Comparison of ENCODE assay signal across 26 cellular contexts in genomic region chr12:7269273-7269672, GRCh38. TPM values are rescaled to one million over a fixed set of nuclear protein-coding genes. Genes with fewer than 3 reads are reported as not detected.
"Had no signal": no experiment of that assay in that cellular context is flagged by ENCODE, and none has a peak within 500 bp of the region (broad histone marks: within the 10 kb centered on the region; RNA-seq: fewer than 3 reads in every experiment).

No MANE protein-coding gene starts in this region.

- H3K4me2 ChIP-seq: neural progenitor cell had no signal

- H3K4me1 ChIP-seq: body of pancreas, gastroesophageal sphincter, heart left ventricle, left ventricle myocardium inferior, neural progenitor cell, psoas muscle, thyroid gland had no signal

- H3K9ac ChIP-seq: neural progenitor cell had no signal

- H2AFZ ChIP-seq: neural progenitor cell had no signal

- DNase-seq: activated B cell treated with CpG ODN at 0.5 μM for 24 hours; activated CD4-positive, alpha-beta T cell treated with anti-CD3 and anti-CD28 coated beads for 48 hours; activated CD8-positive, alpha-beta T cell treated with anti-CD3 and anti-CD28 coated beads, Interleukin-2, amount 10 ng/mL, durations not matched to agents 7 days and 5 days; activated naive CD4-positive, alpha-beta T cell treated with Interleukin-2 at 50 U/mL for 16 hours; activated naive CD8-positive, alpha-beta T cell treated with anti-CD3 and anti-CD28 coated beads, Interleukin-2, amount 10 ng/mL, durations not matched to agents 7 days and 5 days; activated T-cell treated with anti-CD3 and anti-CD28 coated beads, Interleukin-2, amount 50 U/mL, for 24 hours; body of pancreas; caudate nucleus; dorsolateral prefrontal cortex; heart left ventricle; kidney glomerular epithelial cell; left ventricle myocardium inferior; naive B cell; ovary; psoas muscle; right cardiac atrium; small intestine; stimulated activated CD4-positive, alpha-beta T cell treated with anti-CD3 and anti-CD28 coated beads, Interleukin-15, amount 100 ng/mL, for 24 hours; stimulated activated CD4-positive, alpha-beta T cell treated with anti-CD3 and anti-CD28 coated beads, Interleukin-4, amount 100 ng/mL, for 1 hour; thyroid gland had no signal

- H3K27me3 ChIP-seq: body of pancreas, dorsolateral prefrontal cortex, gastroesophageal sphincter, heart left ventricle, neural progenitor cell, ovary, thyroid gland had no signal

- FAIRE-seq: colon, small intestine had no signal

- H3K4me3 ChIP-seq: body of pancreas, dorsolateral prefrontal cortex, gastroesophageal sphincter, heart left ventricle, left ventricle myocardium inferior, neural progenitor cell, ovary, psoas muscle, thyroid gland had no signal

- H3K9me3 ChIP-seq: body of pancreas, gastroesophageal sphincter, heart left ventricle, left ventricle myocardium inferior, ovary, psoas muscle, thyroid gland had no signal

- H3K27ac ChIP-seq: body of pancreas, dorsolateral prefrontal cortex, gastroesophageal sphincter, heart left ventricle, left ventricle myocardium inferior, neural progenitor cell, ovary, psoas muscle, thyroid gland had no signal

- H3K36me3 ChIP-seq: gastroesophageal sphincter, heart left ventricle, left ventricle myocardium inferior, neural progenitor cell, ovary, thyroid gland had no signal

- ATAC-seq: activated CD8-positive, alpha-beta T cell treated with anti-CD3 and anti-CD28 coated beads, Interleukin-2, amount 10 ng/mL, durations not matched to agents 7 days and 5 days; body of pancreas; gastroesophageal sphincter; heart left ventricle; psoas muscle; right cardiac atrium had no signal

RNA-seq across cellular contexts. Expression of gene ACSM4, which starts 34.6 kb away (rescaled TPM):
- total RNA-seq: activated B cell treated with CpG ODN at 0.5 μM for 24 hours; activated CD8-positive, alpha-beta T cell treated with anti-CD3 and anti-CD28 coated beads, Interleukin-2, amount 10 ng/mL, durations not matched to agents 7 days and 5 days; activated naive CD8-positive, alpha-beta T cell treated with anti-CD3 and anti-CD28 coated beads, Interleukin-2, amount 10 ng/mL, durations not matched to agents 7 days and 5 days; activated T-helper 2 cell treated with anti-CD3 and anti-CD28 coated beads, Interferon-gamma antibody, Interleukin-2, Interleukin-4, amounts not matched to agents 10 μg/mL and 5 μg/mL and 100 μg/mL, durations not matched to agents 14 hours and 24 hours and 36 hours; body of pancreas; dorsolateral prefrontal cortex; epithelial cell of proximal tubule; gastroesophageal sphincter; heart left ventricle; left ventricle myocardium inferior; ovary; psoas muscle; right cardiac atrium; thyroid gland; urinary bladder had no signal
- polyA plus RNA-seq: heart left ventricle, ovary, psoas muscle, right cardiac atrium, small intestine, urinary bladder had no signal
